9 cellular contexts compared by ENCODE assay signal in genomic region chr3:109927161-109927560, GRCh38.
DNase-seq lines count a peak whose midpoint lies in the region; ATAC-seq and TF ChIP-seq lines count a peak whose summit lies in the region.
"Had no signal": no experiment of that assay in that cellular context is flagged by ENCODE, and none has a peak within 500 bp of the region (broad histone marks: within the 10 kb centered on the region; RNA-seq: fewer than 3 reads in every experiment).

No MANE protein-coding gene starts in this region.

- POLR2A ChIA-PET in naive thymus-derived CD4-positive, alpha-beta T cell (lab: Charles Lee), result interaction anchor here (0.5 kb wide), 1 partner anchor 21 kb away, joined by 3 read pairs; no protein-coding TSS in a partner anchor

- ATAC-seq in naive thymus-derived CD4-positive, alpha-beta T cell, result no peak

- no peak overlapping the region for H3K27ac Mint-ChIP-seq in activated CD4-positive, alpha-beta T cell treated with anti-CD3 and anti-CD28 coated beads, Interleukin-2, amount 10 ng/mL, durations not matched to agents 24 days and 14 days
- no peak overlapping the region for H3K27ac Mint-ChIP-seq in naive thymus-derived CD4-positive, alpha-beta T cell

- no peaks in the 10 kb centered on the region for H3K27me3 ChIP-seq in H7 (ENCODE audit: control insufficient read depth, insufficient read depth, low read length)
- H3K27me3 ChIP-seq in naive thymus-derived CD4-positive, alpha-beta T cell (ENCODE audit: control insufficient read depth in 2 of 2, insufficient read depth in 2 of 2, low read length in 2 of 2), result no peaks in the 10 kb centered on the region
- H3K27me3 ChIP-seq: BLaER1 had no signal

- H3K4me3 Mint-ChIP-seq in activated CD4-positive, alpha-beta T cell treated with anti-CD3 and anti-CD28 coated beads, Interleukin-2, amount 10 ng/mL, durations not matched to agents 24 days and 14 days, result no peak overlapping the region
- H3K4me3 Mint-ChIP-seq in naive thymus-derived CD4-positive, alpha-beta T cell, result no peak overlapping the region

- TF ChIP-seq EP300 in Ishikawa (IDR thresholded peaks at IDR 0.05; ENCODE audit: borderline replicate concordance), result peak; percentile 77

- no peak overlapping the region for H3K27ac ChIP-seq in naive thymus-derived CD4-positive, alpha-beta T cell (ENCODE audit: low read depth, low read length)
- H3K27ac ChIP-seq: BLaER1 had no signal

- H3K27me3 Mint-ChIP-seq in activated CD4-positive, alpha-beta T cell treated with anti-CD3 and anti-CD28 coated beads, Interleukin-2, amount 10 ng/mL, durations not matched to agents 24 days and 14 days, result no peaks in the 10 kb centered on the region
- peaks cover 0 to 2% (median 0%) of the 10 kb centered on the region in 5 donors for H3K27me3 Mint-ChIP-seq in naive thymus-derived CD4-positive, alpha-beta T cell

- H3K4me3 ChIP-seq in H7 (ENCODE audit: insufficient read depth, low read depth, low read length), result no peak overlapping the region
- no peak overlapping the region for H3K4me3 ChIP-seq in naive thymus-derived CD4-positive, alpha-beta T cell (ENCODE audit: low read length)
- H3K4me3 ChIP-seq: BLaER1 had no signal

- no peaks in the 10 kb centered on the region for H3K36me3 Mint-ChIP-seq in activated CD4-positive, alpha-beta T cell treated with anti-CD3 and anti-CD28 coated beads, Interleukin-2, amount 10 ng/mL, durations not matched to agents 24 days and 14 days (ENCODE audit: low read depth)
- no peaks in the 10 kb centered on the region for H3K36me3 Mint-ChIP-seq in naive thymus-derived CD4-positive, alpha-beta T cell

- no peaks in the 10 kb centered on the region for H3K4me1 Mint-ChIP-seq in activated CD4-positive, alpha-beta T cell treated with anti-CD3 and anti-CD28 coated beads, Interleukin-2, amount 10 ng/mL, durations not matched to agents 24 days and 14 days
- no peaks in the 10 kb centered on the region for H3K4me1 Mint-ChIP-seq in naive thymus-derived CD4-positive, alpha-beta T cell

- TF ChIP-seq RAD21 in Ishikawa (IDR thresholded peaks at IDR 0.05; ENCODE audit: low read depth), result no peak

- intact Hi-C loops in activated CD4-positive, alpha-beta T cell treated with anti-CD3 and anti-CD28 coated beads, Interleukin-2, amount 10 ng/mL, durations not matched to agents 24 days and 14 days (cut with micrococcal nuclease), result no loop called here
- intact Hi-C loops in naive thymus-derived CD4-positive, alpha-beta T cell (cut with micrococcal nuclease), result no loop called here

- H3K36me3 ChIP-seq in H7 (replicated peaks; ENCODE audit: control insufficient read depth, insufficient read depth, low read length), result no peaks in the 10 kb centered on the region
- no peaks in the 10 kb centered on the region for H3K36me3 ChIP-seq in naive thymus-derived CD4-positive, alpha-beta T cell (ENCODE audit: control insufficient read depth in 2 of 3, insufficient read depth in 3 of 3, low read length in 3 of 3)
- H3K36me3 ChIP-seq: BLaER1 had no signal

- H3K9me3 Mint-ChIP-seq in activated CD4-positive, alpha-beta T cell treated with anti-CD3 and anti-CD28 coated beads, Interleukin-2, amount 10 ng/mL, durations not matched to agents 24 days and 14 days, result no peaks in the 10 kb centered on the region
- no peaks in the 10 kb centered on the region for H3K9me3 Mint-ChIP-seq in naive thymus-derived CD4-positive, alpha-beta T cell

- CTCF ChIA-PET in naive thymus-derived CD4-positive, alpha-beta T cell (lab: Charles Lee), result no interaction called here

- no peaks in the 10 kb centered on the region for H3K4me1 ChIP-seq in naive thymus-derived CD4-positive, alpha-beta T cell (ENCODE audit: control insufficient read depth in 2 of 2, insufficient read depth in 2 of 2, low read length in 2 of 2)
- H3K4me1 ChIP-seq: BLaER1 had no signal

- peak; percentile 12 for DNase-seq in activated CD4-positive, alpha-beta T cell treated with anti-CD3 and anti-CD28 coated beads for 48 hours
- no peak for DNase-seq in activated CD4-positive, alpha-beta T cell treated with anti-CD3 and anti-CD28 coated beads, Interleukin-2, amount 10 ng/mL, durations not matched to agents 24 days and 14 days
- peak; percentile 0 for DNase-seq in dermis blood vessel endothelial cell
- peak; percentile 99 for DNase-seq in renal cortical epithelial cell (ENCODE audit: low read depth)
- no peak for DNase-seq in H7
- no peak for DNase-seq in HuH-7.5 (ENCODE audit: low spot score)
- no peak for DNase-seq in naive thymus-derived CD4-positive, alpha-beta T cell

- no peaks in the 10 kb centered on the region for H3K9me3 ChIP-seq in naive thymus-derived CD4-positive, alpha-beta T cell (ENCODE audit: control insufficient read depth in 2 of 3, low read length in 3 of 3)
- H3K9me3 ChIP-seq: BLaER1 had no signal

TF ChIP-seq in Ishikawa, 13 proteins besides CTCF, POLR2A, EP300 and RAD21:
- TF ChIP-seq ZBTB7A (IDR thresholded peaks at IDR 0.05; ENCODE audit: low read depth) (no peak), NFIC (IDR thresholded peaks at IDR 0.05) (0 out of 2 replicates have a peak, but pooled peaks have one; percentile 39), USF1 (IDR thresholded peaks at IDR 0.05) (no peak), TEAD4 (IDR thresholded peaks at IDR 0.05) (peak; percentile 80), TAF1 (IDR thresholded peaks at IDR 0.05; ENCODE audit: low read depth) (no peak), REST (IDR thresholded peaks at IDR 0.05; ENCODE audit: low read depth) (no peak), EGR1 (IDR thresholded peaks at IDR 0.05) (no peak), MAX (IDR thresholded peaks at IDR 0.05) (peak; percentile 22; the same call in 1 of the 2 replicates), CEBPB (IDR thresholded peaks at IDR 0.05) (0 out of 2 replicates have a peak, but pooled peaks have one; percentile 21), YY1 (IDR thresholded peaks at IDR 0.05; ENCODE audit: low read depth) (no peak), CREB1 (IDR thresholded peaks at IDR 0.05; ENCODE audit: low read depth) (no peak), FOXM1 (IDR thresholded peaks at IDR 0.05; ENCODE audit: borderline replicate concordance, low read depth) (peak; percentile 67; the same call in 1 of the 2 replicates), TCF12 (IDR thresholded peaks at IDR 0.05; ENCODE audit: low read depth) (peak; percentile 55; the same call in 1 of the 2 replicates)

Comparison
In these comparisons a context has a peak if more than half of its experiments do, and no peak if none do; other contexts are left out.
1. DNase-seq: peak in activated CD4-positive, alpha-beta T cell treated with anti-CD3 and anti-CD28 coated beads for 48 hours (single experiment), dermis blood vessel endothelial cell (single experiment) and renal cortical epithelial cell (single experiment); none in activated CD4-positive, alpha-beta T cell treated with anti-CD3 and anti-CD28 coated beads, Interleukin-2, amount 10 ng/mL, durations not matched to agents 24 days and 14 days (single experiment), H7 (single experiment), HuH-7.5 (single experiment) and naive thymus-derived CD4-positive, alpha-beta T cell (0 of 9).